Comparison of ENCODE assay signal across 1 cellular context in genomic region chr19:42282036-42282762, GRCh38.
A peak's percentile ranks its signal among the peaks of the same experiment; 100 is the strongest.
TF ChIP-seq lines count a peak whose summit lies in the region.

No MANE protein-coding gene starts in this region.

TF ChIP-seq in endothelial cell of umbilical vein, 7 proteins besides CTCF, POLR2A, EP300 and RAD21:
- TF ChIP-seq GATA2 (IDR thresholded peaks at IDR 0.05; ENCODE audit: insufficient read depth, insufficient read length, low read depth, low read length) (no peak), MAX (IDR thresholded peaks at IDR 0.05; ENCODE audit: insufficient read depth, insufficient read length) (peak; percentile 5)
